In genomic region chr4:1721003-1721665, GRCh38 we compare ENCODE assay signal across 8 cellular contexts. TPM values are rescaled to one million over a fixed set of nuclear protein-coding genes. Genes with fewer than 3 reads are reported as not detected.
A peak's percentile ranks its signal among the peaks of the same experiment; 100 is the strongest.
DNase-seq lines count a peak whose midpoint lies in the region; ATAC-seq, FAIRE-seq and TF ChIP-seq lines count a peak whose summit lies in the region.

TACC3 (plus strand) TSS chr4:1721521; CDS start chr4:1723422, 1,901 bp downstream.
TMEM129 (minus strand) TSS chr4:1721323; CDS start chr4:1720837, 486 bp downstream.

- TF ChIP-seq CTCF in parathyroid adenoma (IDR thresholded peaks at IDR 0.05), result no peak
- no peak for TF ChIP-seq CTCF in tibial artery (IDR thresholded peaks at IDR 0.05)

- H3K9me3 Mint-ChIP-seq in activated naive CD8-positive, alpha-beta T cell treated with anti-CD3 and anti-CD28 coated beads, Interleukin-2, amount 50 U/mL, for 24 hours, result no peaks in the 10 kb centered on the region

- H3K4me3 Mint-ChIP-seq in activated naive CD8-positive, alpha-beta T cell treated with anti-CD3 and anti-CD28 coated beads, Interleukin-2, amount 50 U/mL, for 24 hours, result peak within 1 kb of the TSS; percentile 98

- DNase-seq in GM12892 (ENCODE audit: insufficient read length) (peak; percentile 98), NCI-H1436 (lab: John Stamatoyannopoulos, UW) (peak; percentile 96), SW480 (ENCODE audit: low spot score) (peak; percentile 96), Right ventricle myocardium superior (peak; percentile 94), tibial artery (peak; percentile 89 to 96)
- peak; percentile 93 for DNase-seq in activated naive CD8-positive, alpha-beta T cell treated with anti-CD3 and anti-CD28 coated beads, Interleukin-2, amount 50 U/mL, for 24 hours

- peak; percentile 75 for ATAC-seq in HG02840 (IDR thresholded peaks at IDR 0.05; ENCODE audit: low FRiP score, unreplicated experiment)
- ATAC-seq in activated naive CD8-positive, alpha-beta T cell treated with anti-CD3 and anti-CD28 coated beads, Interleukin-2, amount 50 U/mL, for 24 hours, result peak; percentile 83
- ATAC-seq in Right ventricle myocardium superior (ENCODE audit: poor library complexity), result peak; percentile 89

- peaks cover 35% of the 10 kb centered on the region for H3K36me3 Mint-ChIP-seq in activated naive CD8-positive, alpha-beta T cell treated with anti-CD3 and anti-CD28 coated beads, Interleukin-2, amount 50 U/mL, for 24 hours (ENCODE audit: low read depth)

- H3K4me2 ChIP-seq in parathyroid adenoma (ENCODE audit: low read length), result peak within 1 kb of the TSS; percentile 95

- FAIRE-seq in GM12892 (lab: Jason Lieb, UNC), result peak; percentile 90

- H3K27me3 ChIP-seq in parathyroid adenoma (ENCODE audit: control insufficient read depth, insufficient read depth, low read length) (no peaks in the 10 kb centered on the region), tibial artery (no peaks in the 10 kb centered on the region)

- peaks cover 52% of the 10 kb centered on the region for H3K4me1 Mint-ChIP-seq in activated naive CD8-positive, alpha-beta T cell treated with anti-CD3 and anti-CD28 coated beads, Interleukin-2, amount 50 U/mL, for 24 hours

- peak; percentile 29; the same call in 1 of the 2 replicates for TF ChIP-seq POLR2A in GM12892 (IDR thresholded peaks at IDR 0.05; ENCODE audit: low read depth, low read length)

- no peak within 1 kb of the TSS for H3K9ac ChIP-seq in parathyroid adenoma

- no peaks in the 10 kb centered on the region for H3K36me3 ChIP-seq in parathyroid adenoma (ENCODE audit: control insufficient read depth, insufficient read depth, low read length)
- H3K36me3 ChIP-seq in tibial artery, result peaks cover 0 to 23% (median 18%) of the 10 kb centered on the region in 3 donors

- intact Hi-C loops in Right ventricle myocardium superior (cut with DNase I) (no loop called here), tibial artery (cut with DNase I; ENCODE audit: low total_unique reads) (no loop called here)

- H3K4me3 ChIP-seq in parathyroid adenoma (ENCODE audit: low read depth, low read length), result peak within 1 kb of the TSS; percentile 75
- H3K4me3 ChIP-seq in tibial artery, result peak within 1 kb of the TSS; percentile 66 to 74

- peak within 1 kb of the TSS; percentile 95 for H3K27ac Mint-ChIP-seq in activated naive CD8-positive, alpha-beta T cell treated with anti-CD3 and anti-CD28 coated beads, Interleukin-2, amount 50 U/mL, for 24 hours

- no peaks in the 10 kb centered on the region for H3K4me1 ChIP-seq in parathyroid adenoma
- peaks cover 0 to 45% (median 27%) of the 10 kb centered on the region in 4 donors for H3K4me1 ChIP-seq in tibial artery

- no peaks in the 10 kb centered on the region for H3K27me3 Mint-ChIP-seq in activated naive CD8-positive, alpha-beta T cell treated with anti-CD3 and anti-CD28 coated beads, Interleukin-2, amount 50 U/mL, for 24 hours

- H3K27ac ChIP-seq in parathyroid adenoma, result peak within 1 kb of the TSS; percentile 80
- H3K27ac ChIP-seq in tibial artery, result peak within 1 kb of the TSS; percentile 85 to 89

- H3K9me3 ChIP-seq in parathyroid adenoma (ENCODE audit: control insufficient read depth, low read length) (no peaks in the 10 kb centered on the region), tibial artery (no peaks in the 10 kb centered on the region)

- peaks cover 3% of the 10 kb centered on the region for H3K79me2 ChIP-seq in parathyroid adenoma

- H2AFZ ChIP-seq in parathyroid adenoma, result peak within 1 kb of the TSS; percentile 69

RNA-seq across cellular contexts. Expression of gene TACC3, which starts in this region (rescaled TPM):
- polyA plus RNA-seq in GM12892 (2012; ENCODE audit: missing spikeins), result 40.1 TPM
- total RNA-seq in Right ventricle myocardium superior, result 7.0 TPM

RNA-seq across cellular contexts. Expression of gene TMEM129, which starts in this region (rescaled TPM):
- 7.7 TPM for polyA plus RNA-seq in GM12892 (2012; ENCODE audit: missing spikeins)
- 28.6 TPM for total RNA-seq in Right ventricle myocardium superior

Comparison
In these comparisons a context has a peak if more than half of its experiments do, and no peak if none do; other contexts are left out.
1. Peak in every context shown above with its lines: DNase-seq, ATAC-seq, H3K4me3 ChIP-seq and H3K27ac ChIP-seq.